Comparison of ENCODE assay signal across 1 cellular context in genomic region chr6:62652692-62653328, GRCh38.
TF ChIP-seq lines count a peak whose summit lies in the region.

No MANE protein-coding gene starts in this region.

TF ChIP-seq in HepG2, 621 proteins besides CTCF, POLR2A, EP300 and RAD21 (continued from another document and continues in another):
- TF ChIP-seq ZNF407 (CRISPR knock-in tag; IDR thresholded peaks at IDR 0.05; ENCODE audit: not compliant biosample characterization) (no peak), CBX1 (IDR thresholded peaks at IDR 0.05; ENCODE audit: low read depth) (peak; percentile 82), MTA1 (CRISPR knock-in tag; IDR thresholded peaks at IDR 0.05; ENCODE audit: borderline replicate concordance) (no peak), ZNF597 (CRISPR knock-in tag; IDR thresholded peaks at IDR 0.05) (no peak), ATF7 (IDR thresholded peaks at IDR 0.05) (no peak), ATF7 (CRISPR knock-in tag; IDR thresholded peaks at IDR 0.05) (no peak), ZNF616 (CRISPR knock-in tag; IDR thresholded peaks at IDR 0.05; ENCODE audit: low read depth) (peak; percentile 100), AHDC1 (CRISPR knock-in tag; IDR thresholded peaks at IDR 0.05; ENCODE audit: borderline replicate concordance) (no peak), ZNF773 (CRISPR knock-in tag; IDR thresholded peaks at IDR 0.05; ENCODE audit: borderline replicate concordance) (no peak), CBX5 (CRISPR knock-in tag; IDR thresholded peaks at IDR 0.05; ENCODE audit: borderline replicate concordance) (0 out of 2 replicates have a peak, but pooled peaks have one; percentile 40), XRCC5 (optimal IDR thresholded peaks at IDR 0.05; ENCODE audit: low read length) (peak; percentile 69), ZNF280D (CRISPR knock-in tag; IDR thresholded peaks at IDR 0.05) (peak; percentile 85; the same call in 1 of the 2 replicates), RNF2 (conservative IDR thresholded peaks at IDR 0.05; ENCODE audit: low read depth) (no peak), U2AF2 (IDR thresholded peaks at IDR 0.05; ENCODE audit: low read depth, low read length) (no peak), TRAFD1 (CRISPR knock-in tag; IDR thresholded peaks at IDR 0.05; ENCODE audit: borderline replicate concordance) (no peak), CEBPZ (IDR thresholded peaks at IDR 0.05; ENCODE audit: low read length) (peak; percentile 61; the same call in 1 of the 2 replicates), ZNF124 (CRISPR knock-in tag; IDR thresholded peaks at IDR 0.05) (no peak), IRF1 (CRISPR knock-in tag; IDR thresholded peaks at IDR 0.05; ENCODE audit: low read depth) (no peak), ETS1 (CRISPR knock-in tag; IDR thresholded peaks at IDR 0.05) (no peak), NFE2L1 (CRISPR knock-in tag; IDR thresholded peaks at IDR 0.05; ENCODE audit: borderline replicate concordance) (no peak), ZNF180 (CRISPR knock-in tag; IDR thresholded peaks at IDR 0.05; ENCODE audit: borderline replicate concordance, low read depth) (no peak), ELF4 (CRISPR knock-in tag; IDR thresholded peaks at IDR 0.05; ENCODE audit: borderline replicate concordance) (no peak), FOXA3 (CRISPR knock-in tag; IDR thresholded peaks at IDR 0.05) (no peak), ARNTL (CRISPR knock-in tag; IDR thresholded peaks at IDR 0.05) (no peak), ZNF792 (CRISPR knock-in tag; IDR thresholded peaks at IDR 0.05) (no peak), SETDB1 (CRISPR knock-in tag; IDR thresholded peaks at IDR 0.05; ENCODE audit: borderline replicate concordance) (peak; percentile 88), ZNF235 (CRISPR knock-in tag; IDR thresholded peaks at IDR 0.05; ENCODE audit: borderline replicate concordance) (no peak), TBX2 (CRISPR knock-in tag; IDR thresholded peaks at IDR 0.05; ENCODE audit: borderline replicate concordance) (no peak), NKX3-1 (CRISPR knock-in tag; IDR thresholded peaks at IDR 0.05) (no peak), AHR (CRISPR knock-in tag; IDR thresholded peaks at IDR 0.05) (no peak)
